Comparison of ENCODE assay signal across 13 cellular contexts in the genomic region with DNA sequence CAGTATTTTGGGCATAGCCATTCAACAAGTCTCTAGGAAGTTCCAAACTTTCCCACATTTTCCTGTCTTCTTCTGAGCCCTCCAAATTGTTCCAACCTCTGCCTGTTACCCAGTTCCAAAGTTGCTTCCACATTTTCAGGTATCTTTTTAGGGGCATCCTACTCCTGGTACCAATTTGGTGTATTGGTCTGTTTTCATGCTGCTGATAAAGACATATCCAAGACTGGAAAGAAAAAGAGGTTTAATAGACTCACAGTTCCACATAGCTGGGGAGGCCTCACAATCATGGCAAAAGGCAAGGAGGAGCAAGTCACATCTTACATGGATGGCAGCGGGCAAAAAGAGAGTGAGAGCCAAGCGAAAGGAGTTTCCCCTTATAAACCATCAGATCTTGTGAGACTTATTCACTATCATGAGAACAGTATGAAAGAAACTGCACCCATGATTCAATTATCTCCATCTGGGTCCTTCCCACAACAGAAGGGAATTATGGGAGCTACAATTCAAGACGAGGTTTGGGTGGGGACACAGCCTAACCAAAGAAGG. TPM values are rescaled to one million over a fixed set of nuclear protein-coding genes. Genes with fewer than 3 reads are reported as not detected.
"Had no signal": no experiment of that assay in that cellular context is flagged by ENCODE, and none has a peak within 500 bp of the region (broad histone marks: within the 10 kb centered on the region; RNA-seq: fewer than 3 reads in every experiment).

No MANE protein-coding gene starts in this region.

RNA-seq across cellular contexts. Expression of a gene that starts 43.1 kb away (rescaled TPM):
- total RNA-seq: subcutaneous adipose tissue, suprapubic skin, testis, thoracic aorta, thyroid gland, tibial nerve, transverse colon, upper lobe of left lung, upper lobe of right lung, ureter, vagina had no signal
- polyA plus RNA-seq: stomach, urinary bladder had no signal
